ENCODE assay signal across 12 cellular contexts in genomic region chr11:11976476-11977187, GRCh38. TPM values are rescaled to one million over a fixed set of nuclear protein-coding genes. Genes with fewer than 3 reads are reported as not detected.
DNase-seq lines count a peak whose midpoint lies in the region; ATAC-seq lines count a peak whose summit lies in the region.
"Had no signal": no experiment of that assay in that cellular context is flagged by ENCODE, and none has a peak within 500 bp of the region (broad histone marks: within the 10 kb centered on the region; RNA-seq: fewer than 3 reads in every experiment).

No MANE protein-coding gene starts in this region.

- H3K23ac ChIP-seq in trophoblast cell (ENCODE audit: low read length) = no peak overlapping the region

- intact Hi-C loops in cardiac septum (cut with DNase I) = no loop called here

- H3K4me1 ChIP-seq in adipocyte (ENCODE audit: control insufficient read depth, insufficient read depth, low read length) (peaks cover 66% of the 10 kb centered on the region), trophoblast cell (ENCODE audit: control insufficient read depth in 1 of 2, insufficient read depth in 2 of 2, low read length in 2 of 2) (peaks cover 48 to 60% of the 10 kb centered on the region in 2 experiments)

- H4K8ac ChIP-seq in trophoblast cell (ENCODE audit: low read depth, low read length) = peak overlapping the region; percentile 81

- peak overlapping the region; percentile 92 for H2BK120ac ChIP-seq in trophoblast cell (ENCODE audit: insufficient read depth, low read length, poor library complexity)

- peak overlapping the region; percentile 54 for H2AFZ ChIP-seq in trophoblast cell (ENCODE audit: insufficient read depth, low read length, poor library complexity)

- peak overlapping the region; percentile 63 for H3K9ac ChIP-seq in adipocyte (ENCODE audit: low read length)
- peak overlapping the region; percentile 14 for H3K9ac ChIP-seq in trophoblast cell (ENCODE audit: low read length)

- no CpG with 5 or more reads among the region's 7 CpGs for WGBS in trophoblast cell (ENCODE audit: extremely low coverage, insufficient coverage, insufficient read length)

- H3K79me1 ChIP-seq in trophoblast cell (ENCODE audit: low read length) = peaks cover 20% of the 10 kb centered on the region

- H3K36me3 ChIP-seq in adipocyte (ENCODE audit: control insufficient read depth, insufficient read depth, low read length, severe bottlenecking) (no peaks in the 10 kb centered on the region), trophoblast cell (ENCODE audit: control insufficient read depth in 1 of 2, insufficient read depth in 2 of 2, low read length in 2 of 2) (peaks cover 9 to 13% of the 10 kb centered on the region in 2 experiments)

- H3K4me2 ChIP-seq in trophoblast cell (ENCODE audit: low read length) = peak overlapping the region; percentile 33

- DNase-seq in H4 (ENCODE audit: low spot score) = peak; percentile 46
- DNase-seq in adipocyte (ENCODE audit: low read depth) = no peak
- peak; percentile 79 for DNase-seq in cardiac septum (ENCODE audit: low spot score)
- DNase-seq in trophoblast cell = no peak
- DNase-seq in kidney glomerular epithelial cell (lab: John Stamatoyannopoulos, UW) = no peak
- DNase-seq: activated B cell treated with CpG ODN at 0.5 μM for 24 hours; CD4-positive, alpha-beta T cell had no signal

- H3K4me3 ChIP-seq in adipocyte (ENCODE audit: low read length) (peak overlapping the region; percentile 26), trophoblast cell (ENCODE audit: low read depth, low read length) (no peak overlapping the region)

- ATAC-seq in GM21390 (IDR thresholded peaks at IDR 0.05; ENCODE audit: unreplicated experiment) = no peak
- no peak for ATAC-seq in HG03097 (IDR thresholded peaks at IDR 0.05; ENCODE audit: low FRiP score, unreplicated experiment)
- no peak for ATAC-seq in GM21515 (IDR thresholded peaks at IDR 0.05; ENCODE audit: unreplicated experiment)
- ATAC-seq: naive thymus-derived CD4-positive, alpha-beta T cell had no signal

- H3K14ac ChIP-seq in trophoblast cell (ENCODE audit: low read length) = peak overlapping the region; percentile 86

- H3K9me3 ChIP-seq in adipocyte (ENCODE audit: control insufficient read depth, low read length) (no peaks in the 10 kb centered on the region), trophoblast cell (ENCODE audit: insufficient read depth, low read depth, low read length) (peaks cover 2% of the 10 kb centered on the region)

- H2BK12ac ChIP-seq in trophoblast cell (ENCODE audit: low read length) = peak overlapping the region; percentile 81

- H3K79me2 ChIP-seq in trophoblast cell (ENCODE audit: control insufficient read depth, insufficient read depth, low read length, poor library complexity) = peaks cover 5% of the 10 kb centered on the region

- peak overlapping the region; percentile 95 for H3K27ac ChIP-seq in trophoblast cell (ENCODE audit: low read depth, low read length)

- no peaks in the 10 kb centered on the region for H3K27me3 ChIP-seq in adipocyte (replicated peaks; ENCODE audit: control insufficient read depth, insufficient read depth, low read length)
- no peaks in the 10 kb centered on the region for H3K27me3 ChIP-seq in trophoblast cell (ENCODE audit: insufficient read depth, low read length)

- H3K18ac ChIP-seq in trophoblast cell (ENCODE audit: low read length) = peak overlapping the region; percentile 83

- peak overlapping the region; percentile 93 for H4K91ac ChIP-seq in trophoblast cell (ENCODE audit: low read depth, low read length)

- peak overlapping the region; percentile 95 for H2BK5ac ChIP-seq in trophoblast cell (ENCODE audit: low read depth, low read length, poor library complexity)

- peak overlapping the region; percentile 63 for H3K4ac ChIP-seq in trophoblast cell (ENCODE audit: low read depth, low read length)

- H2AK5ac ChIP-seq in trophoblast cell (ENCODE audit: low read length) = peak overlapping the region; percentile 93

- peak overlapping the region; percentile 31 for H4K12ac ChIP-seq in trophoblast cell (ENCODE audit: low read depth, low read length)

RNA-seq across cellular contexts. Expression of gene DKK3, which starts 31.8 kb away (rescaled TPM):
- total RNA-seq in H4 (2014; rRNA removed; shearing (Covaris generic)) = 129 and 161 TPM in 2 replicates
- 980 TPM for total RNA-seq in cardiac septum
- polyA plus RNA-seq in trophoblast cell (2013) = 41.2 and 42.2 TPM in 2 replicates
- total RNA-seq: activated B cell treated with CpG ODN at 0.5 μM for 24 hours had no signal
- polyA plus RNA-seq: IgD-negative memory B cell had no signal

Comparison
In these comparisons a context has a peak if more than half of its experiments do, and no peak if none do; other contexts are left out.
1. DNase-seq: peak in H4 (single experiment) and cardiac septum (single experiment); none in adipocyte (single experiment), trophoblast cell (0 of 2) and kidney glomerular epithelial cell (single experiment).